Comparison of ENCODE assay signal across 29 cellular contexts in the genomic region with DNA sequence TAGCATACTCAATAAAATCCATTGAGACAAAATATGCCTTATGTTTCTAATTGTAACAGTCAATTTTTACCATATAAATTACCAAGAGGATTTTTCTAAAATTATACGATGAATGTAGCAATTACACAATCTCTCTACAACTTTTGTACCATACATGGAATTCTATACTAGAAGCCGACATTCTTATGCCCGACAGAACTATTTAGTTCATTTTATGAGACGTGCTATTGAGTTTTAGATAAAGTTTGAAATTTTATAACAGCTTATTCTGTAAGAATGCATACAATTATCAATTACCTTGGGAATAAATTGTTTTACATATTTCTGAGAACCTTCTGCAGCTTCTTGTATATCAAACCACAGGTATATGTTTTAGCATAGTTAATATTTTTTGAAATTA.
"Had no signal": no experiment of that assay in that cellular context is flagged by ENCODE, and none has a peak within 500 bp of the region (broad histone marks: within the 10 kb centered on the region; RNA-seq: fewer than 3 reads in every experiment).

No MANE protein-coding gene starts in this region.

- ATAC-seq: effector memory CD8-positive, alpha-beta T cell; esophagus mucosa; foreskin keratinocyte; gastrocnemius medialis; gastroesophageal sphincter; heart left ventricle; heart right ventricle had no signal

- H3K27ac ChIP-seq: colonic mucosa, coronary artery, dorsolateral prefrontal cortex, epithelial cell of prostate, esophagus muscularis mucosa, esophagus squamous epithelium, foreskin keratinocyte, gastrocnemius medialis, gastroesophageal sphincter, heart left ventricle, heart right ventricle had no signal

- FAIRE-seq: colon, endometrium, endothelial cell of umbilical vein, frontal cortex had no signal

- H3K4me3 Mint-ChIP-seq: dendritic cell treated with granulocyte-macrophage colony-stimulating factor and Interleukin-4, amounts not matched to agents 40 ng/mL and 50 ng/mL, for 4 days; effector memory CD8-positive, alpha-beta T cell; endodermal cell had no signal

- H3K27me3 Mint-ChIP-seq: dendritic cell treated with granulocyte-macrophage colony-stimulating factor and Interleukin-4, amounts not matched to agents 40 ng/mL and 50 ng/mL, for 4 days; effector memory CD8-positive, alpha-beta T cell had no signal

- H3K4me1 ChIP-seq: colonic mucosa, esophagus muscularis mucosa, esophagus squamous epithelium, foreskin keratinocyte, gastrocnemius medialis, gastroesophageal sphincter, heart left ventricle, heart right ventricle had no signal

- H3K27ac Mint-ChIP-seq: dendritic cell treated with granulocyte-macrophage colony-stimulating factor and Interleukin-4, amounts not matched to agents 40 ng/mL and 50 ng/mL, for 4 days; effector memory CD8-positive, alpha-beta T cell; endodermal cell had no signal

- H3K4me1 Mint-ChIP-seq: endodermal cell had no signal

- H3K27me3 ChIP-seq: colonic mucosa, esophagus muscularis mucosa, esophagus squamous epithelium, foreskin keratinocyte, gastrocnemius medialis, gastroesophageal sphincter, heart left ventricle, heart right ventricle had no signal

- H3K9me3 Mint-ChIP-seq: dendritic cell treated with granulocyte-macrophage colony-stimulating factor and Interleukin-4, amounts not matched to agents 40 ng/mL and 50 ng/mL, for 4 days had no signal

- H3K36me3 ChIP-seq: colonic mucosa, esophagus muscularis mucosa, esophagus squamous epithelium, gastrocnemius medialis, gastroesophageal sphincter, heart left ventricle, heart right ventricle had no signal

- H3K9me3 ChIP-seq: colonic mucosa, esophagus muscularis mucosa, esophagus squamous epithelium, gastrocnemius medialis, gastroesophageal sphincter, heart left ventricle, heart right ventricle had no signal

- DNase-seq: colonic mucosa; cortex of kidney; dermis blood vessel endothelial cell; dorsolateral prefrontal cortex; effector CD4-positive, alpha-beta T cell; effector CD8-positive, alpha-beta T cell; effector memory CD4-positive, alpha-beta T cell; effector memory CD8-positive, alpha-beta T cell; endodermal cell; erythroblast; esophagus squamous epithelium; foreskin fibroblast; foreskin keratinocyte; foreskin melanocyte; gastrocnemius medialis; glutamatergic neuron; head of caudate nucleus; heart left ventricle; heart right ventricle had no signal

- H3K4me3 ChIP-seq: colonic mucosa, coronary artery, dorsolateral prefrontal cortex, esophagus muscularis mucosa, esophagus squamous epithelium, gastrocnemius medialis, gastroesophageal sphincter, heart left ventricle, heart right ventricle had no signal
